In genomic region chr6:156867121-156867520, GRCh38 we compare ENCODE assay signal across 17 cellular contexts.
DNase-seq lines count a peak whose midpoint lies in the region; ATAC-seq and TF ChIP-seq lines count a peak whose summit lies in the region.
"Had no signal": no experiment of that assay in that cellular context is flagged by ENCODE, and none has a peak within 500 bp of the region (broad histone marks: within the 10 kb centered on the region; RNA-seq: fewer than 3 reads in every experiment).

No MANE protein-coding gene starts in this region.

- BruUV-seq in OCI-LY7 (replicated peaks; lab: Mats Ljungman, UMichigan) = no TSS peak

- peaks cover 38% of the 10 kb centered on the region for H4K20me1 ChIP-seq in OCI-LY7 (ENCODE audit: insufficient read depth, low read length)

- no peak overlapping the region for H2AFZ ChIP-seq in OCI-LY7 (ENCODE audit: low read length)

- H3K9me2 ChIP-seq in OCI-LY7 (ENCODE audit: insufficient read depth, low read length) = no peaks in the 10 kb centered on the region

- H3K27me3 ChIP-seq in heart right ventricle = no peaks in the 10 kb centered on the region

- CTCF ChIA-PET in OCI-LY7 (lab: Charles Lee; ENCODE audit: unreplicated experiment) = interaction anchor here (1.6 kb wide), 1 partner anchor 12 kb away, joined by 5 read pairs; no protein-coding TSS in a partner anchor

- no peak for DNase-seq in heart right ventricle
- no peak for DNase-seq in cardiac septum (ENCODE audit: low spot score)
- no peak for DNase-seq in foreskin fibroblast
- no peak for DNase-seq in stimulated activated naive B cell treated with anti-CD40 and anti-IgM and Interleukin-4, amounts not matched to agents 10 μg/mL and 1 μg/mL and 100 μg/mL, for 72 hours
- no peak for DNase-seq in OCI-LY7 (ENCODE audit: low spot score)
- no peak for DNase-seq in SHP77 (lab: John Stamatoyannopoulos, UW)
- DNase-seq: activated CD4-positive, CD25-positive, alpha-beta regulatory T cell treated with anti-CD3 and anti-CD28 coated beads, Interleukin-2, amount 50 U/mL, for 72 hours; aorta; H9; Kasumi-1; NCI-H1694 treated with DMSO at 0.1 percent for 48 hours; substantia nigra; T-cell had no signal

- TF ChIP-seq CTCF in heart right ventricle (IDR thresholded peaks at IDR 0.05) = no peak
- TF ChIP-seq CTCF in WI38 (IDR thresholded peaks at IDR 0.05; ENCODE audit: low read depth, low read length) = no peak
- no peak for TF ChIP-seq CTCF in foreskin fibroblast (IDR thresholded peaks at IDR 0.05; ENCODE audit: low read depth, low read length)
- TF ChIP-seq CTCF in OCI-LY7 (conservative IDR thresholded peaks at IDR 0.05; ENCODE audit: low read length) = no peak

- no peak overlapping the region for H3K4me3 ChIP-seq in heart right ventricle
- H3K4me3 ChIP-seq in WI38 (ENCODE audit: low read depth, low read length) = peak overlapping the region; percentile 43
- H3K4me3 ChIP-seq in foreskin fibroblast (ENCODE audit: low read depth in 1 of 2, low read length in 2 of 2) = peak overlapping the region; percentile 13 to 33
- no peak overlapping the region for H3K4me3 ChIP-seq in OCI-LY7 (ENCODE audit: low read depth, low read length, poor library complexity, severe bottlenecking)
- H3K4me3 ChIP-seq: lung, skin epidermis had no signal

- H3K27me3 Mint-ChIP-seq in stimulated activated naive B cell treated with anti-CD40 and anti-IgM and Interleukin-4, amounts not matched to agents 10 μg/mL and 1 μg/mL and 100 μg/mL, for 72 hours = no peaks in the 10 kb centered on the region
- H3K27me3 Mint-ChIP-seq: T-cell had no signal

- no peak overlapping the region for H3K4me3 Mint-ChIP-seq in stimulated activated naive B cell treated with anti-CD40 and anti-IgM and Interleukin-4, amounts not matched to agents 10 μg/mL and 1 μg/mL and 100 μg/mL, for 72 hours
- H3K4me3 Mint-ChIP-seq: H9, T-cell had no signal

- POLR2A ChIA-PET in OCI-LY7 (lab: Charles Lee) = interaction anchor here (0.9 to 1.2 kb wide), 4 partner anchors 9 to 43 kb away, joined by 3 to 4 read pairs (median 3); no protein-coding TSS in a partner anchor

- H3K36me3 ChIP-seq in heart right ventricle = no peaks in the 10 kb centered on the region
- no peaks in the 10 kb centered on the region; the same call in 1 of the 2 replicates for H3K36me3 ChIP-seq in OCI-LY7 (ENCODE audit: insufficient read depth, low read length)

- ATAC-seq in heart right ventricle (peak in 5 of 8 donors; percentile 21 to 59 (median 48)), GM21515 (IDR thresholded peaks at IDR 0.05; ENCODE audit: unreplicated experiment) (no peak)
- no peak for ATAC-seq in stimulated activated naive B cell treated with anti-CD40 and anti-IgM and Interleukin-4, amounts not matched to agents 10 μg/mL and 1 μg/mL and 100 μg/mL, for 72 hours (replicated peaks)

- H3K9me3 ChIP-seq in heart right ventricle = peaks cover 0 to 8% (median 0%) of the 10 kb centered on the region in 11 donors
- H3K9me3 ChIP-seq in OCI-LY7 (ENCODE audit: low read length) = no peaks in the 10 kb centered on the region

- 63 to 72% methylated on average over 2 of the region's 2 CpGs for WGBS in heart right ventricle, 2 donors

- no peak overlapping the region for H3K4me2 ChIP-seq in OCI-LY7 (ENCODE audit: low read length)

- H3K4me1 ChIP-seq in heart right ventricle = peaks cover 6 to 83% (median 61%) of the 10 kb centered on the region in 9 donors
- peaks cover 19% of the 10 kb centered on the region for H3K4me1 ChIP-seq in OCI-LY7 (ENCODE audit: insufficient read depth, low read length, poor library complexity, severe bottlenecking)

- H3K4me1 Mint-ChIP-seq in stimulated activated naive B cell treated with anti-CD40 and anti-IgM and Interleukin-4, amounts not matched to agents 10 μg/mL and 1 μg/mL and 100 μg/mL, for 72 hours = peaks cover 53 to 87% of the 10 kb centered on the region in 2 donors

- H3K36me3 Mint-ChIP-seq in stimulated activated naive B cell treated with anti-CD40 and anti-IgM and Interleukin-4, amounts not matched to agents 10 μg/mL and 1 μg/mL and 100 μg/mL, for 72 hours = peaks cover 11 to 32% of the 10 kb centered on the region in 2 donors

- peaks cover 97% of the 10 kb centered on the region for H3K79me2 ChIP-seq in OCI-LY7 (ENCODE audit: insufficient read depth, low read depth, low read length)

- intact Hi-C loops in heart right ventricle (cut with DNase I) = no loop called here
- intact Hi-C loops in cardiac septum (cut with DNase I) = loop anchor here (5.0 kb wide), 2 partner anchors 80 to 155 kb away; no protein-coding TSS in a partner anchor
- intact Hi-C loops in OCI-LY7 (cut with micrococcal nuclease; ENCODE audit: unreplicated experiment) = no loop called here

- H3K27ac ChIP-seq in heart right ventricle = peak overlapping the region in 1 of 10 donors; percentile 4
- no peak overlapping the region for H3K27ac ChIP-seq in OCI-LY7 (ENCODE audit: low read depth, low read length, poor library complexity, severe bottlenecking)

- peak overlapping the region; percentile 71 for H3K27ac Mint-ChIP-seq in stimulated activated naive B cell treated with anti-CD40 and anti-IgM and Interleukin-4, amounts not matched to agents 10 μg/mL and 1 μg/mL and 100 μg/mL, for 72 hours

- H3K9me3 Mint-ChIP-seq in stimulated activated naive B cell treated with anti-CD40 and anti-IgM and Interleukin-4, amounts not matched to agents 10 μg/mL and 1 μg/mL and 100 μg/mL, for 72 hours = peaks cover 3 to 8% of the 10 kb centered on the region in 2 donors
- H3K9me3 Mint-ChIP-seq: H9, T-cell had no signal

Comparison
In these comparisons a context has a peak if more than half of its experiments do, and no peak if none do; other contexts are left out.
1. ATAC-seq: peak in heart right ventricle (5 of 8); none in stimulated activated naive B cell treated with anti-CD40 and anti-IgM and Interleukin-4, amounts not matched to agents 10 μg/mL and 1 μg/mL and 100 μg/mL, for 72 hours (0 of 2) and GM21515 (single experiment).
2. H3K4me3 ChIP-seq: peak in WI38 (single experiment) and foreskin fibroblast (2 of 2); none in heart right ventricle (0 of 10) and OCI-LY7 (single experiment).